7 cellular contexts compared by ENCODE assay signal in the genomic region with DNA sequence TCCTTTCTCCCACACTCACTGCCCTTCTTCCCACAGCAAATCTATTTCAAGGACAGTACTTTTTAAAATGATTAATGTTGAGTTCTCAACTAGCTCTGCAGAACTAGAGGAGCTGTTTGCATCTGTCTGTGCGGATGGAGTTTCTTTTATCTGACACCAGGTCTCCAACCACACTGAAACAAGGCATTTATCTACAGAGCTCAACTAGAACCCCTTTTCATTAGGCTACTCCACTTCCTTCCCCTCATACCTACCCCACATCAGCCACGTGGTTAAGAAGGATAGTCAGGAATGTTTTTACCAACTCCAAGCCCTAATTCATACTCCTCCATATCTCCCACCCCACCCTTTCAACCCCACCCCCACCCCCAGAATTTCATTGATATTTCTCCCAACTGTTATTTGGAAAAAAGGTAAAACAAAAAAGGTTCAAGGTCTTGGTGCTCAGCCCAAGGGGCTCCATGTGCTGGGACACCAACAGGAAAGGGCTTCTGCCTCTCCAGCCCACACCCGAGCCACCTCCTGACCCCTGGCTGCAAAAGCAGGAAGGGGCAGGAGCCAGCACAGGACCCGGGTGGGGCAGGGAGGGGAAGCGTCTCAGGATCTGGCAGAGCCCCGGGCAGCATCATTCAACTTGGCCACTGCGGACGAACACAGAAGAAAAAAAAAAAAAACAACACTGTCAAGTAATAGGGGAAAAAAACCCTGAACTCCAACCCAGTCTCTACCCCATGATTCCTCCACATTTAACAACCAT. TPM values are rescaled to one million over a fixed set of nuclear protein-coding genes. Genes with fewer than 3 reads are reported as not detected.
DNase-seq lines count a peak whose midpoint lies in the region; ATAC-seq, FAIRE-seq and TF ChIP-seq lines count a peak whose summit lies in the region.

No MANE protein-coding gene starts in this region.

- TF ChIP-seq POLR2A in suprapubic skin (IDR thresholded peaks at IDR 0.05): no peak

- H4K20me1 ChIP-seq in MM.1S (ENCODE audit: insufficient read depth, low read length): no peaks in the 10 kb centered on the region

- peaks cover 55% of the 10 kb centered on the region for H3K79me2 ChIP-seq in MM.1S (ENCODE audit: low read length)

- no peak overlapping the region for H2AFZ ChIP-seq in MM.1S (ENCODE audit: low read length)

- H3K4me1 ChIP-seq in MM.1S (ENCODE audit: low read length): 0 out of 2 replicates have a peak, but pooled peaks cover 7% of the 10 kb centered on the region
- peaks cover 10 to 31% of the 10 kb centered on the region in 2 donors for H3K4me1 ChIP-seq in ascending aorta
- H3K4me1 ChIP-seq in kidney (ENCODE audit: control insufficient read depth in 1 of 2, insufficient read depth in 1 of 2, low read depth in 1 of 2, low read length in 2 of 2): peaks cover 0 to 4% of the 10 kb centered on the region in 2 donors
- peaks cover 80% of the 10 kb centered on the region for H3K4me1 ChIP-seq in suprapubic skin

- H3K27ac ChIP-seq in MM.1S (ENCODE audit: low read length) (peak overlapping the region; percentile 25; the same call in 1 of the 2 replicates), ascending aorta (peak overlapping the region; percentile 71 to 74), kidney (ENCODE audit: low read depth in 2 of 2, low read length in 2 of 2) (peak overlapping the region in 1 of 2 donors; percentile 41), suprapubic skin (peak overlapping the region; percentile 96)

- no peaks in the 10 kb centered on the region for H3K9me2 ChIP-seq in MM.1S (replicated peaks; ENCODE audit: insufficient read depth, low read length)

- H3K4me3 ChIP-seq in MM.1S (ENCODE audit: low read length) (no peak overlapping the region), ascending aorta (no peak overlapping the region), kidney (ENCODE audit: low read length in 2 of 2) (no peak overlapping the region), suprapubic skin (no peak overlapping the region)

- in situ Hi-C loops in G401 (cut with HindIII; ENCODE audit: low sequenced_read_pairs): no loop called here

- TF ChIP-seq CTCF in MM.1S (IDR thresholded peaks at IDR 0.05; ENCODE audit: low read length) (no peak), ascending aorta (IDR thresholded peaks at IDR 0.05) (no peak), kidney (IDR thresholded peaks at IDR 0.05; ENCODE audit: borderline replicate concordance, extremely low read depth, insufficient read depth) (no peak), suprapubic skin (IDR thresholded peaks at IDR 0.05) (no peak)

- no peak for TF ChIP-seq EP300 in suprapubic skin (IDR thresholded peaks at IDR 0.05)

- WGBS in suprapubic skin: 17% methylated on average over 8 of the region's 8 CpGs

- no peak overlapping the region for H3K9ac ChIP-seq in MM.1S (ENCODE audit: low read length)
- no peak overlapping the region for H3K9ac ChIP-seq in kidney (ENCODE audit: low read length in 2 of 2)

- H3K36me3 ChIP-seq in MM.1S (replicated peaks; ENCODE audit: insufficient read depth, low read length) (peaks cover 28% of the 10 kb centered on the region), ascending aorta (peaks cover 42 to 61% of the 10 kb centered on the region in 2 donors), kidney (ENCODE audit: control insufficient read depth in 1 of 2, insufficient read depth in 2 of 2, low read length in 2 of 2) (peaks cover 22 to 55% of the 10 kb centered on the region in 2 donors), suprapubic skin (peaks cover 57% of the 10 kb centered on the region)

- no peak for DNase-seq in MM.1S
- peak in 1 of 2 donors; percentile 72 for DNase-seq in ascending aorta (ENCODE audit: low spot score in 2 of 2)
- DNase-seq in kidney: peak; percentile 82
- peak; percentile 80 to 85 for DNase-seq in suprapubic skin (ENCODE audit: low spot score in 2 of 2)
- DNase-seq in NCI-H2029 treated with DMSO at 0.1 percent for 48 hours (lab: John Stamatoyannopoulos, UW): no peak
- DNase-seq in G401 (ENCODE audit: low spot score): no peak

- H3F3A ChIP-seq in MM.1S (ENCODE audit: insufficient read depth, low read length): peaks cover 14% of the 10 kb centered on the region

- no peak overlapping the region for H3K4me2 ChIP-seq in MM.1S (ENCODE audit: low read depth, low read length)

- intact Hi-C loops in ascending aorta (cut with DNase I) (no loop called here), kidney (cut with DNase I) (loop anchor here (10.0 kb wide), 1 partner anchor 48 kb away; the partner anchor contains the start of gene MCL1)

- ATAC-seq in activated CD4-positive, CD25-positive, alpha-beta regulatory T cell treated with anti-CD3 and anti-CD28 coated beads, Interleukin-2, amount 50 U/mL, for 24 hours: no peak

- FAIRE-seq in kidney (lab: Jason Lieb, UNC): no peak

- H3K27me3 ChIP-seq in MM.1S (replicated peaks; ENCODE audit: insufficient read depth, low read length) (no peaks in the 10 kb centered on the region), ascending aorta (no peaks in the 10 kb centered on the region), suprapubic skin (no peaks in the 10 kb centered on the region)

- H3K9me3 ChIP-seq in MM.1S (replicated peaks; ENCODE audit: insufficient read depth, low read length) (no peaks in the 10 kb centered on the region), ascending aorta (no peaks in the 10 kb centered on the region), kidney (ENCODE audit: control insufficient read depth in 1 of 2, low read length in 2 of 2) (no peaks in the 10 kb centered on the region), suprapubic skin (no peaks in the 10 kb centered on the region)

RNA-seq across cellular contexts. Expression of gene ENSA, which starts 7.0 kb away (rescaled TPM):
- 138 TPM for total RNA-seq in ascending aorta
- 193 TPM for total RNA-seq in kidney
- 172 TPM for polyA plus RNA-seq in kidney (ENCODE audit: insufficient read depth, low read depth, low replicate concordance)
- total RNA-seq in suprapubic skin: 100 to 1,000 TPM; 266 to 384 (median 291) TPM
- 219 and 372 TPM in 2 replicates for total RNA-seq in G401 (2014; rRNA removed; shearing (Covaris generic))

RNA-seq across cellular contexts. Expression of gene MCL1, which starts 43.0 kb away (rescaled TPM):
- 394 TPM for total RNA-seq in ascending aorta
- 253 TPM for total RNA-seq in kidney
- 79.5 TPM for polyA plus RNA-seq in kidney (ENCODE audit: insufficient read depth, low read depth, low replicate concordance)
- total RNA-seq in suprapubic skin: 100 to 1,000 TPM; 211 to 307 (median 270) TPM
- 112 and 129 TPM in 2 replicates for total RNA-seq in G401 (2014; rRNA removed; shearing (Covaris generic))

Comparison
In these comparisons a context has a peak if more than half of its experiments do, and no peak if none do; other contexts are left out.
1. DNase-seq: peak in kidney (single experiment) and suprapubic skin (2 of 2); none in MM.1S (single experiment), NCI-H2029 treated with DMSO at 0.1 percent for 48 hours (single experiment) and G401 (single experiment).